ENCODE assay signal across 30 cellular contexts in genomic region chr2:98160574-98160973, GRCh38.
DNase-seq lines count a peak whose midpoint lies in the region; ATAC-seq and TF ChIP-seq lines count a peak whose summit lies in the region.
"Had no signal": no experiment of that assay in that cellular context is flagged by ENCODE, and none has a peak within 500 bp of the region (broad histone marks: within the 10 kb centered on the region; RNA-seq: fewer than 3 reads in every experiment).

No MANE protein-coding gene starts in this region.

- WGBS in heart left ventricle, 4 donors: 31 to 46% (median 37%) methylated on average over 4 of the region's 4 CpGs
- 85 to 92% methylated on average over 4 of the region's 4 CpGs for WGBS in sigmoid colon, 2 donors

- DNase-seq in coronary artery (ENCODE audit: low spot score) (no peak), heart left ventricle (peak in 4 of 5 donors; percentile 56 to 77 (median 66)), stromal cell of bone marrow (ENCODE audit: low read depth) (peak; percentile 16), sigmoid colon (no peak), UCSD-AML1 (lab: John Stamatoyannopoulos, UW; ENCODE audit: unreplicated experiment) (no peak), medulla oblongata (ENCODE audit: extremely low spot score) (no peak)
- DNase-seq: activated B cell treated with CpG ODN at 0.5 μM for 24 hours; activated CD4-positive, alpha-beta T cell treated with anti-CD3 and anti-CD28 coated beads, Interleukin-2, amount 50 U/mL, for 4 hours; activated CD8-positive, alpha-beta memory T cell treated with anti-CD3 and anti-CD28 coated beads, Interleukin-2, amount 50 U/mL, for 4 hours; anterior cingulate cortex; Calu3; effector CD4-positive, alpha-beta T cell; IMR-90; naive B cell; NCI-H1105 treated with DMSO at 0.1 percent for 48 hours; NCI-H2081; NCI-H226; NCI-H774; retina; SHP77; stimulated activated CD4-positive, alpha-beta T cell treated with anti-CD3 and anti-CD28 coated beads, Interleukin-15, amount 100 ng/mL, for 24 hours; stimulated activated naive CD8-positive, alpha-beta T cell treated with anti-CD3 and anti-CD28 coated beads, Interleukin-15, Interleukin-2, amounts not matched to agents 100 U/mL and 50 U/mL, for 24 hours; SW 1271 had no signal

- H3K27me3 Mint-ChIP-seq in nephron (ENCODE audit: low read depth): peaks cover 17% of the 10 kb centered on the region
- H3K27me3 Mint-ChIP-seq: activated B cell treated with CpG ODN at 0.5 μM for 24 hours had no signal

- peaks cover 78% of the 10 kb centered on the region for H3K4me1 Mint-ChIP-seq in nephron
- H3K4me1 Mint-ChIP-seq: activated B cell treated with CpG ODN at 0.5 μM for 24 hours; activated T-helper 17 cell treated with anti-CD3 and anti-CD28 coated beads, Interleukin-2, amount 50 U/mL, for 72 hours; memory B cell had no signal

- peak; percentile 60 to 75 (median 66) for ATAC-seq in heart left ventricle
- ATAC-seq: activated naive CD4-positive, alpha-beta T cell treated with anti-CD3 and anti-CD28 coated beads, Interleukin-2, amount 50 U/mL, for 72 hours; activated T-helper 17 cell treated with anti-CD3 and anti-CD28 coated beads, Interleukin-2, amount 50 U/mL, for 72 hours; stimulated activated naive CD8-positive, alpha-beta T cell treated with anti-CD3 and anti-CD28 coated beads, Interleukin-15, Interleukin-2, amounts not matched to agents 100 U/mL and 50 U/mL, for 24 hours had no signal

- intact Hi-C loops in heart left ventricle (cut with DNase I) (loop anchor here in 3 of 10 donors (5.0 to 10.0 kb wide), 2 partner anchors 166 to 293 kb away; partner anchors contain the start of gene TMEM131 (in 3 of the 3)), sigmoid colon (cut with DNase I) (no loop called here)

- no peaks in the 10 kb centered on the region for H3K36me3 Mint-ChIP-seq in nephron (ENCODE audit: low read depth)
- H3K36me3 Mint-ChIP-seq: activated naive CD4-positive, alpha-beta T cell treated with anti-CD3 and anti-CD28 coated beads, Interleukin-2, amount 50 U/mL, for 72 hours; memory B cell; naive B cell had no signal

- TF ChIP-seq CTCF in coronary artery (IDR thresholded peaks at IDR 0.05) (no peak), heart left ventricle (IDR thresholded peaks at IDR 0.05) (no peak), nephron (IDR thresholded peaks at IDR 0.05; ENCODE audit: unreplicated experiment in 3 of 3) (no peak), sigmoid colon (IDR thresholded peaks at IDR 0.05) (no peak)

- TF ChIP-seq POLR2A in heart left ventricle (IDR thresholded peaks at IDR 0.05) (peak in 1 of 2 donors; percentile 29), sigmoid colon (IDR thresholded peaks at IDR 0.05) (no peak)

- H3K27ac ChIP-seq in coronary artery (peak overlapping the region; percentile 83 to 93), heart left ventricle (peak overlapping the region; percentile 76 to 96 (median 92)), sigmoid colon (peak overlapping the region in 2 of 4 donors; percentile 79 to 80)
- H3K27ac ChIP-seq: C4-2B, epithelial cell of prostate had no signal

- H3K9me3 ChIP-seq in heart left ventricle (no peaks in the 10 kb centered on the region), sigmoid colon (no peaks in the 10 kb centered on the region)
- H3K9me3 ChIP-seq: tibial nerve had no signal

- no peaks in the 10 kb centered on the region for H3K9me3 Mint-ChIP-seq in nephron
- H3K9me3 Mint-ChIP-seq: activated B cell treated with CpG ODN at 0.5 μM for 24 hours; activated naive CD4-positive, alpha-beta T cell treated with anti-CD3 and anti-CD28 coated beads, Interleukin-2, amount 50 U/mL, for 72 hours; activated T-helper 17 cell treated with anti-CD3 and anti-CD28 coated beads, Interleukin-2, amount 50 U/mL, for 72 hours; memory B cell; naive B cell had no signal

- no peak overlapping the region for H3K4me3 ChIP-seq in coronary artery
- H3K4me3 ChIP-seq in heart left ventricle: no peak overlapping the region
- H3K4me3 ChIP-seq in sigmoid colon: no peak overlapping the region
- H3K4me3 ChIP-seq: tibial nerve had no signal

- H3K4me3 Mint-ChIP-seq in nephron: peak overlapping the region in 1 of 3 experiments; percentile 60
- H3K4me3 Mint-ChIP-seq: activated B cell treated with CpG ODN at 0.5 μM for 24 hours; activated T-helper 17 cell treated with anti-CD3 and anti-CD28 coated beads, Interleukin-2, amount 50 U/mL, for 72 hours; memory B cell; naive B cell had no signal

- H3K27ac Mint-ChIP-seq in nephron: peak overlapping the region; percentile 41 to 73 (median 68)
- H3K27ac Mint-ChIP-seq: activated B cell treated with CpG ODN at 0.5 μM for 24 hours; activated T-helper 17 cell treated with anti-CD3 and anti-CD28 coated beads, Interleukin-2, amount 50 U/mL, for 72 hours; memory B cell had no signal

- no peak for TF ChIP-seq EP300 in sigmoid colon (IDR thresholded peaks at IDR 0.05)

- no peaks in the 10 kb centered on the region for H3K27me3 ChIP-seq in heart left ventricle
- no peaks in the 10 kb centered on the region for H3K27me3 ChIP-seq in sigmoid colon
- H3K27me3 ChIP-seq: tibial nerve had no signal

- H3K4me1 ChIP-seq in heart left ventricle (peaks cover 3 to 80% (median 50%) of the 10 kb centered on the region in 12 donors), sigmoid colon (peaks cover 0 to 45% (median 36%) of the 10 kb centered on the region in 4 donors)

- H3K36me3 ChIP-seq in heart left ventricle: no peaks in the 10 kb centered on the region
- H3K36me3 ChIP-seq in sigmoid colon: no peaks in the 10 kb centered on the region
- H3K36me3 ChIP-seq: tibial nerve had no signal

Comparison
In these comparisons a context has a peak if more than half of its experiments do, and no peak if none do; other contexts are left out.
1. DNase-seq: peak in heart left ventricle (4 of 5) and stromal cell of bone marrow (single experiment); none in coronary artery (single experiment), sigmoid colon (single experiment), UCSD-AML1 (single experiment) and medulla oblongata (single experiment).